ENCODE assay signal across 17 cellular contexts in genomic region chr3:52407779-52408178, GRCh38. TPM values are rescaled to one million over a fixed set of nuclear protein-coding genes. Genes with fewer than 3 reads are reported as not detected.
DNase-seq lines count a peak whose midpoint lies in the region; ATAC-seq and TF ChIP-seq lines count a peak whose summit lies in the region.
"Had no signal": no experiment of that assay in that cellular context is flagged by ENCODE, and none has a peak within 500 bp of the region (broad histone marks: within the 10 kb centered on the region; RNA-seq: fewer than 3 reads in every experiment).

No MANE protein-coding gene starts in this region.

- intact Hi-C loops in PC-3 (cut with micrococcal nuclease): no loop called here

- H3K9me3 Mint-ChIP-seq in GM23338 (no peaks in the 10 kb centered on the region), naive B cell (no peaks in the 10 kb centered on the region)
- H3K9me3 Mint-ChIP-seq in activated naive CD8-positive, alpha-beta T cell treated with anti-CD3 and anti-CD28 coated beads, Interleukin-2, amount 10 ng/mL, durations not matched to agents 7 days and 5 days: no peaks in the 10 kb centered on the region
- H3K9me3 Mint-ChIP-seq: activated CD4-positive, alpha-beta T cell treated with anti-CD3 and anti-CD28 coated beads, Interleukin-2, amount 10 ng/mL, durations not matched to agents 7 days and 5 days; stimulated activated naive CD8-positive, alpha-beta T cell treated with anti-CD3 and anti-CD28 coated beads, Interleukin-15, Interleukin-2, amounts not matched to agents 100 ng/mL and 50 ng/mL, for 24 hours had no signal

- H3K79me2 ChIP-seq in GM23338 (replicated peaks; ENCODE audit: insufficient read depth) (peaks cover 17% of the 10 kb centered on the region), PC-3 (ENCODE audit: low read length) (peaks cover 40% of the 10 kb centered on the region)

- peaks cover 32% of the 10 kb centered on the region for H3K4me1 ChIP-seq in BLaER1
- peaks cover 13% of the 10 kb centered on the region; the same call in 1 of the 2 replicates for H3K4me1 ChIP-seq in GM23338 (ENCODE audit: insufficient read depth)
- H3K4me1 ChIP-seq in PC-3 (ENCODE audit: insufficient read depth, low read length): peaks cover 26% of the 10 kb centered on the region

- peaks cover 8% of the 10 kb centered on the region for H3K27me3 Mint-ChIP-seq in GM23338 (ENCODE audit: insufficient read depth, low read depth, poor library complexity)
- H3K27me3 Mint-ChIP-seq in activated naive CD8-positive, alpha-beta T cell treated with anti-CD3 and anti-CD28 coated beads, Interleukin-2, amount 10 ng/mL, durations not matched to agents 7 days and 5 days: no peaks in the 10 kb centered on the region
- H3K27me3 Mint-ChIP-seq in naive B cell: no peaks in the 10 kb centered on the region
- H3K27me3 Mint-ChIP-seq: activated CD4-positive, alpha-beta T cell treated with anti-CD3 and anti-CD28 coated beads, Interleukin-2, amount 10 ng/mL, durations not matched to agents 7 days and 5 days; stimulated activated naive CD8-positive, alpha-beta T cell treated with anti-CD3 and anti-CD28 coated beads, Interleukin-15, Interleukin-2, amounts not matched to agents 100 ng/mL and 50 ng/mL, for 24 hours had no signal

- no TSS peak for BruUV-seq in PC-3 (replicated peaks; lab: Mats Ljungman, UMichigan)

- peak overlapping the region; percentile 89; the same call in 1 of the 3 replicates for H3K4me3 Mint-ChIP-seq in GM23338
- no peak overlapping the region for H3K4me3 Mint-ChIP-seq in activated naive CD8-positive, alpha-beta T cell treated with anti-CD3 and anti-CD28 coated beads, Interleukin-2, amount 10 ng/mL, durations not matched to agents 7 days and 5 days
- H3K4me3 Mint-ChIP-seq in naive B cell: peak overlapping the region in 7 of 8 donors; percentile 38 to 97 (median 89)

- H3K36me3 ChIP-seq in BLaER1: peaks cover 61% of the 10 kb centered on the region
- H3K36me3 ChIP-seq in GM23338 (ENCODE audit: insufficient read depth): peaks cover 3% of the 10 kb centered on the region; the same call in 1 of the 2 replicates
- peaks cover 48% of the 10 kb centered on the region for H3K36me3 ChIP-seq in PC-3 (ENCODE audit: low read depth, low read length)

- H3K27ac Mint-ChIP-seq in GM23338 (no peak overlapping the region), naive B cell (peak overlapping the region in 2 of 6 donors; percentile 17 to 95)
- no peak overlapping the region for H3K27ac Mint-ChIP-seq in activated naive CD8-positive, alpha-beta T cell treated with anti-CD3 and anti-CD28 coated beads, Interleukin-2, amount 10 ng/mL, durations not matched to agents 7 days and 5 days

- H3K9me2 ChIP-seq in GM23338 (ENCODE audit: insufficient read depth): no peaks in the 10 kb centered on the region
- no peaks in the 10 kb centered on the region for H3K9me2 ChIP-seq in PC-3 (replicated peaks; ENCODE audit: low read length)

- no peak for ATAC-seq in GM23338
- ATAC-seq in activated naive CD8-positive, alpha-beta T cell treated with anti-CD3 and anti-CD28 coated beads, Interleukin-2, amount 10 ng/mL, durations not matched to agents 7 days and 5 days (ENCODE audit: low read depth): no peak
- no peak for ATAC-seq in naive B cell (ENCODE audit: low read depth in 2 of 2)
- ATAC-seq in PC-3: no peak
- ATAC-seq in GM19035 (IDR thresholded peaks at IDR 0.05; ENCODE audit: unreplicated experiment): no peak
- ATAC-seq in GM18505 (IDR thresholded peaks at IDR 0.05; ENCODE audit: unreplicated experiment): no peak
- ATAC-seq in HG02981 (IDR thresholded peaks at IDR 0.05; ENCODE audit: unreplicated experiment): no peak
- ATAC-seq: lower lobe of right lung had no signal

- H4K20me1 ChIP-seq in BLaER1: peaks cover 63% of the 10 kb centered on the region
- no peaks in the 10 kb centered on the region; the same call in 1 of the 2 replicates for H4K20me1 ChIP-seq in GM23338 (replicated peaks; ENCODE audit: insufficient read depth)
- H4K20me1 ChIP-seq in PC-3 (ENCODE audit: low read length): no peaks in the 10 kb centered on the region

- H3F3A ChIP-seq in GM23338 (replicated peaks; ENCODE audit: low read depth): peaks cover 9% of the 10 kb centered on the region
- H3F3A ChIP-seq in PC-3 (ENCODE audit: low read length, unreplicated experiment): no peaks in the 10 kb centered on the region

- no peaks in the 10 kb centered on the region for H3K27me3 ChIP-seq in BLaER1
- H3K27me3 ChIP-seq in GM23338 (ENCODE audit: insufficient read depth): no peaks in the 10 kb centered on the region
- no peaks in the 10 kb centered on the region for H3K27me3 ChIP-seq in PC-3 (ENCODE audit: low read length)

- H3K36me3 Mint-ChIP-seq in GM23338 (ENCODE audit: low read depth) (peaks cover 47% of the 10 kb centered on the region), naive B cell (peaks cover 0 to 17% of the 10 kb centered on the region in 2 donors)
- H3K36me3 Mint-ChIP-seq in activated naive CD8-positive, alpha-beta T cell treated with anti-CD3 and anti-CD28 coated beads, Interleukin-2, amount 10 ng/mL, durations not matched to agents 7 days and 5 days: peaks cover 18% of the 10 kb centered on the region

- H3K4me3 ChIP-seq in BLaER1 (no peak overlapping the region), GM23338 (no peak overlapping the region), PC-3 (ENCODE audit: low read length) (no peak overlapping the region)

- H2AFZ ChIP-seq in GM23338 (no peak overlapping the region), PC-3 (ENCODE audit: low read length) (no peak overlapping the region)

- no peaks in the 10 kb centered on the region for H3K9me3 ChIP-seq in BLaER1
- no peaks in the 10 kb centered on the region for H3K9me3 ChIP-seq in PC-3 (ENCODE audit: low read length)
- H3K9me3 ChIP-seq: lower lobe of right lung had no signal

- TF ChIP-seq POLR2A in GM18505 (IDR thresholded peaks at IDR 0.05; ENCODE audit: borderline replicate concordance, extremely low read depth, insufficient read depth, insufficient read length): no peak

- POLR2A ChIA-PET in activated naive CD8-positive, alpha-beta T cell treated with anti-CD3 and anti-CD28 coated beads, Interleukin-2, amount 10 ng/mL, durations not matched to agents 7 days and 5 days (lab: Charles Lee): no interaction called here
- POLR2A ChIA-PET in PC-3 (lab: Charles Lee; ENCODE audit: unreplicated experiment): no interaction called here

- TF ChIP-seq CTCF in GM23338 (conservative IDR thresholded peaks at IDR 0.05; ENCODE audit: low read depth in 2 of 2) (no peak), PC-3 (conservative IDR thresholded peaks at IDR 0.05; ENCODE audit: low read depth, low read length) (no peak)

- H3K4me1 Mint-ChIP-seq in GM23338 (peaks cover 15% of the 10 kb centered on the region), naive B cell (peaks cover 22 to 32% (median 30%) of the 10 kb centered on the region in 3 donors)
- H3K4me1 Mint-ChIP-seq in activated naive CD8-positive, alpha-beta T cell treated with anti-CD3 and anti-CD28 coated beads, Interleukin-2, amount 10 ng/mL, durations not matched to agents 7 days and 5 days: peaks cover 29% of the 10 kb centered on the region

- DNase-seq in GM23338 (ENCODE audit: low spot score) (no peak), naive B cell (no peak), PC-3 (no peak)
- DNase-seq in activated naive CD8-positive, alpha-beta T cell treated with anti-CD3 and anti-CD28 coated beads, Interleukin-2, amount 10 ng/mL, durations not matched to agents 7 days and 5 days: peak; percentile 20
- DNase-seq: activated CD4-positive, alpha-beta T cell treated with anti-CD3 and anti-CD28 coated beads, Interleukin-2, amount 10 ng/mL, durations not matched to agents 7 days and 5 days; anterior cingulate cortex; C1 segment of cervical spinal cord; effector CD4-positive, alpha-beta T cell; Kasumi-1; lower lobe of right lung; NCI-H2171; SW 1271 had no signal

- H3K4me2 ChIP-seq in BLaER1: peak overlapping the region; percentile 98
- H3K4me2 ChIP-seq in GM23338: no peak overlapping the region
- H3K4me2 ChIP-seq in PC-3 (ENCODE audit: low read length): no peak overlapping the region

- H3K9ac ChIP-seq in BLaER1: 0 out of 2 replicates have a peak overlapping the region, but pooled peaks have one; percentile 97
- H3K9ac ChIP-seq in PC-3 (ENCODE audit: low read length): no peak overlapping the region

- H3K27ac ChIP-seq in BLaER1: no peak overlapping the region
- H3K27ac ChIP-seq in GM23338 (ENCODE audit: low read depth): no peak overlapping the region
- no peak overlapping the region for H3K27ac ChIP-seq in PC-3 (ENCODE audit: low read length)
- H3K27ac ChIP-seq: lower lobe of right lung had no signal

- CTCF ChIA-PET in PC-3 (lab: Charles Lee): no interaction called here

RNA-seq across cellular contexts. Expression of gene BAP1, which starts 2.0 kb away (rescaled TPM):
- total RNA-seq in GM23338 (2014; rRNA removed; shearing (Covaris generic)): 78.1 and 95.7 TPM in 2 replicates
- polyA plus RNA-seq in GM23338 (2016; fragmentation: Nextera tagmentation; extraction: Ambion mirVana): 28.5 and 30.4 TPM in 2 replicates
- total RNA-seq in activated naive CD8-positive, alpha-beta T cell treated with anti-CD3 and anti-CD28 coated beads, Interleukin-2, amount 10 ng/mL, durations not matched to agents 7 days and 5 days: 100 to 1,000 TPM in 1 of 2 experiments, 10 to 100 TPM in 1; 96.8 to 103 TPM
- 10 to 100 TPM; 13.9 to 29.7 (median 16.2) TPM for polyA plus RNA-seq in naive B cell (ENCODE audit: low read depth in 6 of 6)
- 103 and 108 TPM in 2 replicates for total RNA-seq in PC-3 (2014; rRNA removed)

RNA-seq across cellular contexts. Expression of gene PHF7, which starts 2.7 kb away (rescaled TPM):
- total RNA-seq in GM23338 (2014; rRNA removed; shearing (Covaris generic)): 7.0 and 12.2 TPM in 2 replicates
- 16.3 and 17.1 TPM in 2 replicates for polyA plus RNA-seq in GM23338 (2016; fragmentation: Nextera tagmentation; extraction: Ambion mirVana)
- 10 to 100 TPM; 19.2 to 20.6 TPM for total RNA-seq in activated naive CD8-positive, alpha-beta T cell treated with anti-CD3 and anti-CD28 coated beads, Interleukin-2, amount 10 ng/mL, durations not matched to agents 7 days and 5 days
- polyA plus RNA-seq in naive B cell (ENCODE audit: low read depth in 6 of 6): 10 to 100 TPM; 13.2 to 16.3 (median 14.9) TPM
- total RNA-seq in PC-3 (2014; rRNA removed): 7.3 and 8.5 TPM in 2 replicates

RNA-seq across cellular contexts. Expression of gene SEMA3G, which starts 37.1 kb away (rescaled TPM):
- total RNA-seq in GM23338 (2014; rRNA removed; shearing (Covaris generic)): 2.2 and 2.5 TPM in 2 replicates
- polyA plus RNA-seq in GM23338 (2016; fragmentation: Nextera tagmentation; extraction: Ambion mirVana) (0.47 and 0.56 TPM in 2 replicates), naive B cell (ENCODE audit: low read depth in 6 of 6) (not detected)
- under 1 TPM; 0.06 to 0.09 TPM for total RNA-seq in activated naive CD8-positive, alpha-beta T cell treated with anti-CD3 and anti-CD28 coated beads, Interleukin-2, amount 10 ng/mL, durations not matched to agents 7 days and 5 days
- total RNA-seq in PC-3 (2014; rRNA removed): 0.77 and 1.6 TPM in 2 replicates

RNA-seq across cellular contexts. Expression of gene TNNC1, which starts 46.1 kb away (rescaled TPM):
- total RNA-seq in GM23338 (2014; rRNA removed; shearing (Covaris generic)): 1.7 and 6.5 TPM in 2 replicates
- polyA plus RNA-seq in GM23338 (2016; fragmentation: Nextera tagmentation; extraction: Ambion mirVana) (6.9 and 8.3 TPM in 2 replicates), naive B cell (ENCODE audit: low read depth in 6 of 6) (not detected)
- total RNA-seq in activated naive CD8-positive, alpha-beta T cell treated with anti-CD3 and anti-CD28 coated beads, Interleukin-2, amount 10 ng/mL, durations not matched to agents 7 days and 5 days: 1 to 10 TPM; 3.0 to 3.2 TPM
- total RNA-seq in PC-3 (2014; rRNA removed): 1.9 and 4.9 TPM in 2 replicates

RNA-seq across cellular contexts. Expression of gene NISCH, which starts 47.6 kb away (rescaled TPM):
- 65.9 and 76.4 TPM in 2 replicates for total RNA-seq in GM23338 (2014; rRNA removed; shearing (Covaris generic))
- polyA plus RNA-seq in GM23338 (2016; fragmentation: Nextera tagmentation; extraction: Ambion mirVana): 16.7 and 18.4 TPM in 2 replicates
- total RNA-seq in activated naive CD8-positive, alpha-beta T cell treated with anti-CD3 and anti-CD28 coated beads, Interleukin-2, amount 10 ng/mL, durations not matched to agents 7 days and 5 days: 100 to 1,000 TPM; 124 to 125 TPM
- 10 to 100 TPM; 14.4 to 27.0 (median 15.7) TPM for polyA plus RNA-seq in naive B cell (ENCODE audit: low read depth in 6 of 6)
- total RNA-seq in PC-3 (2014; rRNA removed): 60.4 and 65.3 TPM in 2 replicates
